In the genomic region with DNA sequence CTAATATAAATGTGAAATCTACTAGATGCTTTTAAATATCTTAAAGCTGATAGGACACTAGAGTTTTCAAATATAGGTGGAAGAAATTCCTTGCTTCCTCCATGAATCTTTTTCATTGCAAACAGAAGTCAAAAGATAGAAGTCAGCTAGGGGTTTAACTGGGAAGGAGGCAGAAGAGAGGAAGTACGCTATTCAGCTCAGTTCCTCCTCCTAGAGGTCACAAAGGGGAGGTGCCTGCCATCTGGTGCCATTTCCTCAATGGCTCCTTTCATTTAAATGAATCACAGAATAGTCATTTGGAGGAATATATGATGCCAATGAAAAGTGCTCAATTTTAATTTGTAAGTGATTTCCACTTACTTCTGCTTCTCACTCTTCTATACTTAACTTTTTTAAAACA, we compare ENCODE assay signal across 9 cellular contexts. TPM values are rescaled to one million over a fixed set of nuclear protein-coding genes. Genes with fewer than 3 reads are reported as not detected.
DNase-seq lines count a peak whose midpoint lies in the region; ATAC-seq and TF ChIP-seq lines count a peak whose summit lies in the region.
"Had no signal": no experiment of that assay in that cellular context is flagged by ENCODE, and none has a peak within 500 bp of the region (broad histone marks: within the 10 kb centered on the region; RNA-seq: fewer than 3 reads in every experiment).

No MANE protein-coding gene starts in this region.

- H3K27me3 Mint-ChIP-seq in stimulated activated naive CD8-positive, alpha-beta T cell treated with anti-CD3 and anti-CD28 coated beads, Interleukin-15, amount 100 ng/mL, for 72 hours: peaks cover 22% of the 10 kb centered on the region
- H3K27me3 Mint-ChIP-seq in immature natural killer cell (ENCODE audit: low read depth in 3 of 3): peaks cover 8 to 29% (median 14%) of the 10 kb centered on the region in 3 donors

- in situ Hi-C loops in GM13976 (cut with MboI; ENCODE audit: low sequenced_read_pairs, unreplicated experiment): loop anchor here (25.0 kb wide), 1 partner anchor 457 kb away; no protein-coding TSS in a partner anchor

- H3F3A ChIP-seq in Loucy (ENCODE audit: low read depth): no peaks in the 10 kb centered on the region

- H3K9ac ChIP-seq in Loucy (ENCODE audit: low read depth, low read length, poor library complexity, severe bottlenecking): no peak overlapping the region

- TF ChIP-seq CTCF in 22Rv1 (IDR thresholded peaks at IDR 0.05): peak; percentile 72
- TF ChIP-seq CTCF in GM13976 (IDR thresholded peaks at IDR 0.05; ENCODE audit: borderline replicate concordance, control extremely low read depth, extremely low read depth, insufficient read depth, missing control alignments): peak; percentile 25
- TF ChIP-seq CTCF in HFF-Myc (IDR thresholded peaks at IDR 0.05; ENCODE audit: low read depth, low read length, missing control alignments): peak; percentile 41
- TF ChIP-seq CTCF in Loucy (conservative IDR thresholded peaks at IDR 0.05; ENCODE audit: low read length): peak; percentile 88

- no peak overlapping the region for H2AFZ ChIP-seq in Loucy (ENCODE audit: low read length)

- no peaks in the 10 kb centered on the region for H4K20me1 ChIP-seq in Loucy (ENCODE audit: insufficient read depth, low read length, poor library complexity, severe bottlenecking)

- no peaks in the 10 kb centered on the region for H3K79me2 ChIP-seq in Loucy (ENCODE audit: insufficient read depth, low read length)

- no peaks in the 10 kb centered on the region for H3K27me3 ChIP-seq in Loucy (ENCODE audit: insufficient read depth, low read length, poor library complexity, severe bottlenecking)

- no peaks in the 10 kb centered on the region for H3K9me3 ChIP-seq in Loucy (ENCODE audit: insufficient read depth, low read depth, low read length)

- H3K9me2 ChIP-seq in Loucy (replicated peaks; ENCODE audit: low read depth, low read length): no peaks in the 10 kb centered on the region

- no peaks in the 10 kb centered on the region for H3K9me3 Mint-ChIP-seq in stimulated activated naive CD8-positive, alpha-beta T cell treated with anti-CD3 and anti-CD28 coated beads, Interleukin-15, amount 100 ng/mL, for 72 hours
- H3K9me3 Mint-ChIP-seq in immature natural killer cell: peaks cover 0 to 4% (median 0%) of the 10 kb centered on the region in 6 donors
- H3K9me3 Mint-ChIP-seq: brain had no signal

- no peak overlapping the region for H3K4me3 Mint-ChIP-seq in stimulated activated naive CD8-positive, alpha-beta T cell treated with anti-CD3 and anti-CD28 coated beads, Interleukin-15, amount 100 ng/mL, for 72 hours
- no peak overlapping the region for H3K4me3 Mint-ChIP-seq in immature natural killer cell
- H3K4me3 Mint-ChIP-seq: brain had no signal

- H3K4me1 Mint-ChIP-seq in stimulated activated naive CD8-positive, alpha-beta T cell treated with anti-CD3 and anti-CD28 coated beads, Interleukin-15, amount 100 ng/mL, for 72 hours: no peaks in the 10 kb centered on the region
- peaks cover 0 to 2% of the 10 kb centered on the region in 2 donors for H3K4me1 Mint-ChIP-seq in immature natural killer cell

- no peak overlapping the region for H3K27ac Mint-ChIP-seq in stimulated activated naive CD8-positive, alpha-beta T cell treated with anti-CD3 and anti-CD28 coated beads, Interleukin-15, amount 100 ng/mL, for 72 hours
- H3K27ac Mint-ChIP-seq in immature natural killer cell: no peak overlapping the region
- H3K27ac Mint-ChIP-seq: brain had no signal

- no peaks in the 10 kb centered on the region for H3K36me3 Mint-ChIP-seq in immature natural killer cell
- H3K36me3 Mint-ChIP-seq: brain had no signal

- no peak overlapping the region for H3K4me3 ChIP-seq in HFF-Myc (replicated peaks; ENCODE audit: low read depth, low read length)
- H3K4me3 ChIP-seq in Loucy (ENCODE audit: low read length, poor library complexity, severe bottlenecking): no peak overlapping the region

- H3K4me1 ChIP-seq in Loucy (ENCODE audit: insufficient read depth, low read length, poor library complexity, severe bottlenecking): no peaks in the 10 kb centered on the region

- no peak overlapping the region for H3K4me2 ChIP-seq in Loucy (ENCODE audit: low read depth, low read length, poor library complexity, severe bottlenecking)

- no peak overlapping the region for H3K27ac ChIP-seq in 22Rv1

- peak; percentile 79 for ATAC-seq in stimulated activated naive CD8-positive, alpha-beta T cell treated with anti-CD3 and anti-CD28 coated beads, Interleukin-15, amount 100 ng/mL, for 72 hours

- DNase-seq in GM13976 (ENCODE audit: low spot score): no peak
- no peak for DNase-seq in HFF-Myc (ENCODE audit: extremely low read depth, low read depth)
- peak; percentile 2 for DNase-seq in central memory CD4-positive, alpha-beta T cell
- peak in 1 of 2 donors; percentile 26 for DNase-seq in stimulated activated naive CD8-positive, alpha-beta T cell treated with anti-CD3 and anti-CD28 coated beads, Interleukin-15, amount 100 ng/mL, for 72 hours
- DNase-seq in kidney glomerular epithelial cell (lab: John Stamatoyannopoulos, UW): no peak
- no peak for DNase-seq in immature natural killer cell

- no peaks in the 10 kb centered on the region for H3K36me3 ChIP-seq in Loucy (ENCODE audit: insufficient read depth, low read length)

RNA-seq across cellular contexts. Expression of gene COL25A1, which starts 8.5 kb away (rescaled TPM):
- not detected for polyA plus RNA-seq in immature natural killer cell

Comparison
In these comparisons a context has a peak if more than half of its experiments do, and no peak if none do; other contexts are left out.
1. CTCF ChIP-seq: peak in every context shown above with its lines; median percentile 88 in Loucy; 72 in 22Rv1; 41 in HFF-Myc; 25 in GM13976.